ENCODE assay signal across 14 cellular contexts in genomic region chr5:6638236-6638635, GRCh38.
"Had no signal": no experiment of that assay in that cellular context is flagged by ENCODE, and none has a peak within 500 bp of the region (broad histone marks: within the 10 kb centered on the region; RNA-seq: fewer than 3 reads in every experiment).

No MANE protein-coding gene starts in this region.

- H3K4me3 ChIP-seq: heart right ventricle, pancreas, stomach had no signal

- H3K27ac ChIP-seq: heart right ventricle, pancreas, stomach had no signal

- H3K27ac Mint-ChIP-seq: activated naive CD4-positive, alpha-beta T cell treated with anti-CD3 and anti-CD28 coated beads, Interleukin-2, amount 10 ng/mL, durations not matched to agents 7 days and 5 days; activated T-helper 2 cell treated with anti-CD3 and anti-CD28 coated beads, Interferon-gamma antibody, Interleukin-2, Interleukin-4, amounts not matched to agents 10 μg/mL and 5 μg/mL and 100 μg/mL, durations not matched to agents 14 hours and 24 hours and 36 hours; effector memory CD8-positive, alpha-beta T cell had no signal

- H3K27me3 Mint-ChIP-seq: activated CD4-positive, alpha-beta T cell treated with anti-CD3 and anti-CD28 coated beads, Interleukin-2, amount 10 ng/mL, durations not matched to agents 7 days and 5 days; activated naive CD4-positive, alpha-beta T cell treated with anti-CD3 and anti-CD28 coated beads, Interleukin-2, amount 10 ng/mL, durations not matched to agents 7 days and 5 days; central memory CD8-positive, alpha-beta T cell; effector memory CD8-positive, alpha-beta T cell had no signal

- DNase-seq: activated CD4-positive, alpha-beta T cell treated with anti-CD3 and anti-CD28 coated beads, Interleukin-2, amount 10 ng/mL, durations not matched to agents 7 days and 5 days; activated CD8-positive, alpha-beta memory T cell treated with anti-CD3 and anti-CD28 coated beads for 24 hours; activated naive CD4-positive, alpha-beta T cell treated with anti-CD3 and anti-CD28 coated beads, Interleukin-2, amount 10 ng/mL, durations not matched to agents 7 days and 5 days; effector memory CD8-positive, alpha-beta T cell; erythroblast; foreskin melanocyte; heart right ventricle; pancreas; stomach had no signal

- H3K36me3 ChIP-seq: pancreas, stomach had no signal

- H3K9me3 Mint-ChIP-seq: activated CD4-positive, alpha-beta T cell treated with anti-CD3 and anti-CD28 coated beads, Interleukin-2, amount 10 ng/mL, durations not matched to agents 7 days and 5 days; activated naive CD4-positive, alpha-beta T cell treated with anti-CD3 and anti-CD28 coated beads, Interleukin-2, amount 10 ng/mL, durations not matched to agents 7 days and 5 days; activated T-helper 2 cell treated with anti-CD3 and anti-CD28 coated beads, Interferon-gamma antibody, Interleukin-2, Interleukin-4, amounts not matched to agents 10 μg/mL and 5 μg/mL and 100 μg/mL, durations not matched to agents 14 hours and 24 hours and 36 hours; central memory CD8-positive, alpha-beta T cell; effector memory CD8-positive, alpha-beta T cell; neural crest cell had no signal

- FAIRE-seq: pancreas, small intestine, urothelium cell line had no signal

- ATAC-seq: effector memory CD8-positive, alpha-beta T cell; heart right ventricle; pancreas had no signal

- H3K9me3 ChIP-seq: heart right ventricle, pancreas, stomach had no signal

- H3K27me3 ChIP-seq: heart right ventricle, pancreas, stomach had no signal

- H3K4me3 Mint-ChIP-seq: activated CD4-positive, alpha-beta T cell treated with anti-CD3 and anti-CD28 coated beads, Interleukin-2, amount 10 ng/mL, durations not matched to agents 7 days and 5 days; activated naive CD4-positive, alpha-beta T cell treated with anti-CD3 and anti-CD28 coated beads, Interleukin-2, amount 10 ng/mL, durations not matched to agents 7 days and 5 days; central memory CD8-positive, alpha-beta T cell; effector memory CD8-positive, alpha-beta T cell had no signal

- H3K4me1 ChIP-seq: pancreas had no signal
